Comparison of ENCODE assay signal across 8 cellular contexts in genomic region chr1:71046891-71047634, GRCh38. TPM values are rescaled to one million over a fixed set of nuclear protein-coding genes. Genes with fewer than 3 reads are reported as not detected.
DNase-seq lines count a peak whose midpoint lies in the region; ATAC-seq and TF ChIP-seq lines count a peak whose summit lies in the region.

No MANE protein-coding gene starts in this region.

- no peak for TF ChIP-seq CTCF in epithelial cell of esophagus (IDR thresholded peaks at IDR 0.05; ENCODE audit: insufficient read depth, low read depth, low read length, missing control alignments)

- DNase-seq in AG08396 (ENCODE audit: low spot score) (peak; percentile 31), T1000 (lab: John Stamatoyannopoulos, UW) (peak; percentile 55), epithelial cell of esophagus (ENCODE audit: low read depth) (peak; percentile 23), occipital lobe (lab: John Stamatoyannopoulos, UW) (no peak), NCI-H226 (no peak)

- H3K36me3 ChIP-seq in muscle layer of colon (ENCODE audit: insufficient read depth, low read length) = no peaks in the 10 kb centered on the region

- peak overlapping the region; percentile 39 for H3K9ac ChIP-seq in muscle layer of colon (ENCODE audit: low read length)

- no peaks in the 10 kb centered on the region for H3K4me1 ChIP-seq in muscle layer of colon (ENCODE audit: insufficient read depth, low read length)

- H3K9me3 ChIP-seq in muscle layer of colon (ENCODE audit: low read length) = no peaks in the 10 kb centered on the region

- peak; percentile 19 for ATAC-seq in GM19463 (IDR thresholded peaks at IDR 0.05; ENCODE audit: unreplicated experiment)
- ATAC-seq in GM21360 (IDR thresholded peaks at IDR 0.05; ENCODE audit: unreplicated experiment) = no peak

- H3K4me3 ChIP-seq in epithelial cell of esophagus (ENCODE audit: low read length) = peak overlapping the region; percentile 23
- H3K4me3 ChIP-seq in muscle layer of colon (ENCODE audit: low read depth in 1 of 2, low read length in 2 of 2) = peak overlapping the region; percentile 66 to 77

- H3K27ac ChIP-seq in muscle layer of colon (ENCODE audit: low read depth, low read length) = peak overlapping the region; percentile 59

- H3K27me3 ChIP-seq in muscle layer of colon (ENCODE audit: control insufficient read depth in 1 of 2, insufficient read depth in 2 of 2, low read length in 2 of 2) = peaks cover 7 to 11% of the 10 kb centered on the region in 2 donors

RNA-seq across cellular contexts. Expression of gene PTGER3, which starts 0.6 kb away (rescaled TPM):
- 1.2 TPM for total RNA-seq in occipital lobe

RNA-seq across cellular contexts. Expression of gene ZRANB2, which starts 33.8 kb away (rescaled TPM):
- total RNA-seq in occipital lobe = 103 TPM

Comparison
In these comparisons a context has a peak if more than half of its experiments do, and no peak if none do; other contexts are left out.
1. DNase-seq: peak in AG08396 (single experiment), T1000 (single experiment) and epithelial cell of esophagus (single experiment); none in occipital lobe (single experiment) and NCI-H226 (single experiment).